11 cellular contexts compared by ENCODE assay signal in the genomic region with DNA sequence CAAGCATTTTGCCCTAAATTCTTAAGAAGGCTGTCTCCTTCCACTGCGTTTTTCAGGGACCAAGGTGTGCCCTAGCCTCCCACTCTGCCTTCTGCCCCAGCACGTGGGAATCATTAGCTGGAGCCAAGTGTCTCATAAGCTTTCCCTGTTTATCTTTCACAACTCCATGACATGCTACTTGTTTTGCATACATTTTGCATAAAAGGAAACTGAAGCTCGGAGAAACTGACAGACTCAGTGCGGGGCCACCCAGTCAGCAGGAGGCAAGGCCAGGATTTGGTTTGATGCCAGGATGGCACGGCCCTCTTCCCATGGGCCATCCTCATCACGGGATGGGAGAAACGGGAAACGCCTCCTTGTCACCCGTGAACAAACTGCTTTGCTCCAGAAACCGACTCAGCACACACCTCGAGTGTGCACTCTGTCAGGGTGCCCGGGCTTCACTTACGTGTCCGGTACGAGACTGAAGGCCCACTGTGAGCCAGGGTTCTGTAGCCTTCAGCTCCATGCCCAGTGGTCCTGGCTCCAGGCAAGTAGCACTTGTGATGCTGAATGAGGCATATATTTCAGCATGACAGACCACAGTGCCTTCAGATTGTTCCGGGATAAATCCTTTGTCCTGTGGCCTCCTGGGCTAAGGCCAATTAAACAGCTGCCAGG. TPM values are rescaled to one million over a fixed set of nuclear protein-coding genes. Genes with fewer than 3 reads are reported as not detected.
DNase-seq lines count a peak whose midpoint lies in the region; ATAC-seq and TF ChIP-seq lines count a peak whose summit lies in the region.
"Had no signal": no experiment of that assay in that cellular context is flagged by ENCODE, and none has a peak within 500 bp of the region (broad histone marks: within the 10 kb centered on the region; RNA-seq: fewer than 3 reads in every experiment).

No MANE protein-coding gene starts in this region.

- in situ Hi-C loops in GM13976 (cut with MboI; ENCODE audit: low sequenced_read_pairs, unreplicated experiment) = no loop called here

- no peak for TF ChIP-seq POLR2A in suprapubic skin (IDR thresholded peaks at IDR 0.05)

- peaks cover 6% of the 10 kb centered on the region for H3K9me3 ChIP-seq in suprapubic skin

- 30% methylated on average over 6 of the region's 16 CpGs for WGBS in suprapubic skin

- no peaks in the 10 kb centered on the region for H3K36me3 ChIP-seq in suprapubic skin

- no peak overlapping the region for H3K27ac Mint-ChIP-seq in stimulated activated memory B cell treated with anti-CD40 and anti-IgM and Interleukin-4, amounts not matched to agents 10 μg/mL and 1 μg/mL and 100 μg/mL, for 72 hours

- H3K9me3 Mint-ChIP-seq in stimulated activated memory B cell treated with anti-CD40 and anti-IgM and Interleukin-4, amounts not matched to agents 10 μg/mL and 1 μg/mL and 100 μg/mL, for 72 hours = peaks cover 15% of the 10 kb centered on the region

- H3K27me3 Mint-ChIP-seq in stimulated activated memory B cell treated with anti-CD40 and anti-IgM and Interleukin-4, amounts not matched to agents 10 μg/mL and 1 μg/mL and 100 μg/mL, for 72 hours = peaks cover 90% of the 10 kb centered on the region

- H3K4me1 ChIP-seq in suprapubic skin = peaks cover 80% of the 10 kb centered on the region

- TF ChIP-seq CTCF in suprapubic skin (IDR thresholded peaks at IDR 0.05) = no peak
- TF ChIP-seq CTCF in GM13976 (IDR thresholded peaks at IDR 0.05; ENCODE audit: borderline replicate concordance, control extremely low read depth, extremely low read depth, insufficient read depth, missing control alignments) = no peak

- peaks cover 6% of the 10 kb centered on the region for H3K4me1 Mint-ChIP-seq in stimulated activated memory B cell treated with anti-CD40 and anti-IgM and Interleukin-4, amounts not matched to agents 10 μg/mL and 1 μg/mL and 100 μg/mL, for 72 hours

- peak overlapping the region; percentile 3 for H3K4me3 ChIP-seq in suprapubic skin

- no peaks in the 10 kb centered on the region for H3K36me3 Mint-ChIP-seq in stimulated activated memory B cell treated with anti-CD40 and anti-IgM and Interleukin-4, amounts not matched to agents 10 μg/mL and 1 μg/mL and 100 μg/mL, for 72 hours

- DNase-seq in NCI-H2227 (lab: John Stamatoyannopoulos, UW; ENCODE audit: unreplicated experiment) (peak; percentile 81), NCI-H2227 treated with DMSO at 0.1 percent for 48 hours (lab: John Stamatoyannopoulos, UW) (no peak), RPMI7951 (ENCODE audit: low read depth) (peak; percentile 37), kidney tubule cell (ENCODE audit: low spot score) (peak; percentile 51), suprapubic skin (ENCODE audit: low spot score in 2 of 2) (peak in 1 of 2 donors; percentile 76), GM13976 (ENCODE audit: low spot score) (no peak), NCI-H146 treated with DMSO at 0.1 percent for 48 hours (lab: John Stamatoyannopoulos, UW; ENCODE audit: unreplicated experiment) (no peak)
- DNase-seq: MM.1S, T-helper 2 cell had no signal

- TF ChIP-seq EP300 in suprapubic skin (IDR thresholded peaks at IDR 0.05) = no peak

- H3K27ac ChIP-seq in suprapubic skin = peak overlapping the region; percentile 83

- ATAC-seq in stimulated activated memory B cell treated with anti-CD40 and anti-IgM and Interleukin-4, amounts not matched to agents 10 μg/mL and 1 μg/mL and 100 μg/mL, for 72 hours = no peak

- H3K27me3 ChIP-seq in suprapubic skin = no peaks in the 10 kb centered on the region

- H3K4me3 Mint-ChIP-seq in stimulated activated memory B cell treated with anti-CD40 and anti-IgM and Interleukin-4, amounts not matched to agents 10 μg/mL and 1 μg/mL and 100 μg/mL, for 72 hours = no peak overlapping the region

RNA-seq across cellular contexts. Expression of gene CEBPA, which starts 9.6 kb away (rescaled TPM):
- under 0.01 TPM in 1 of 2 replicates, not detected in the other for total RNA-seq in RPMI7951 (2014; rRNA removed; shearing (Covaris generic))
- 100 to 1,000 TPM in 3 of 4 donors, 10 to 100 TPM in 1; 86.3 to 360 (median 196) TPM for total RNA-seq in suprapubic skin
- total RNA-seq: endothelial cell of umbilical vein had no signal

Comparison
In these comparisons a context has a peak if more than half of its experiments do, and no peak if none do; other contexts are left out.
1. DNase-seq: peak in NCI-H2227 (single experiment), RPMI7951 (single experiment) and kidney tubule cell (single experiment); none in NCI-H2227 treated with DMSO at 0.1 percent for 48 hours (single experiment), GM13976 (single experiment) and NCI-H146 treated with DMSO at 0.1 percent for 48 hours (single experiment).
2. RNA of gene CEBPA, which starts 9.6 kb away (total RNA-seq): 86.3 to 360 TPM in suprapubic skin; under 0.01 TPM in RPMI7951; every median in the first group is over 10 times any median in the second.